Comparison of ENCODE assay signal across 21 cellular contexts in the genomic region with DNA sequence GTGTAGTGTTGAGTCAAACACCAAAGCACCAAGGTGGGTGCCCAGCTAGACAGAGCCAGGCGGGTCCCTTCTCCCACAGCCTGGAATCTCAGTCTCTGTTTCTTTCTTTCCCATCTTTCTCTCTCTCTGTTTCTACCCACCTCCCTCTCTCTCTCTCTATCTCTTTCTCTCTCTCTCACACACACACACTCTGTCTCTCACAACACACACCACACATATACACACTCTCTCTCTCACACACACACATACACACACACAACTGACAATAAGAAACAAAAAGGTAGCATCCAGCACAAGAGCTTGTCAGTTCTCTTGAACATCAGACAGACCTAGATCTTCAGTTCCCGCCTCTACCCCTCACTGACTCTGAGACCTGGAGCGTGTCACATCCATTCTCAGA. TPM values are rescaled to one million over a fixed set of nuclear protein-coding genes. Genes with fewer than 3 reads are reported as not detected.
A peak's percentile ranks its signal among the peaks of the same experiment; 100 is the strongest.
DNase-seq lines count a peak whose midpoint lies in the region; ATAC-seq, FAIRE-seq and TF ChIP-seq lines count a peak whose summit lies in the region.
"Had no signal": no experiment of that assay in that cellular context is flagged by ENCODE, and none has a peak within 500 bp of the region (broad histone marks: within the 10 kb centered on the region; RNA-seq: fewer than 3 reads in every experiment).

No MANE protein-coding gene starts in this region.

- H3K27ac Mint-ChIP-seq in activated T-helper 1 cell treated with anti-CD3 and anti-CD28 coated beads, Interleukin-12 subunit alpha, Interleukin-12 subunit beta, Interleukin-2, Interleukin-4 antibody, amounts not matched to agents 30 ng/mL and 10 ng/mL and 1 ng/mL, durations not matched to agents 14 hours and 24 hours and 36 hours, result peak overlapping the region; percentile 0
- H3K27ac Mint-ChIP-seq in neural progenitor cell, result no peak overlapping the region
- H3K27ac Mint-ChIP-seq: CD4-positive, alpha-beta memory T cell; H9 had no signal

- no peaks in the 10 kb centered on the region for H3K36me3 ChIP-seq in esophagus (ENCODE audit: control insufficient read depth in 2 of 2, insufficient read depth in 2 of 2, low read length in 1 of 2)
- no peaks in the 10 kb centered on the region for H3K36me3 ChIP-seq in neural progenitor cell
- H3K36me3 ChIP-seq: BE2C had no signal

- H3K4me3 ChIP-seq in esophagus (ENCODE audit: low read depth in 1 of 2, low read length in 2 of 2) (peak overlapping the region; percentile 22 to 49), neural progenitor cell (no peak overlapping the region)

- no peaks in the 10 kb centered on the region for H3K9me3 Mint-ChIP-seq in activated T-helper 1 cell treated with anti-CD3 and anti-CD28 coated beads, Interleukin-12 subunit alpha, Interleukin-12 subunit beta, Interleukin-2, Interleukin-4 antibody, amounts not matched to agents 30 ng/mL and 10 ng/mL and 1 ng/mL, durations not matched to agents 14 hours and 24 hours and 36 hours
- H3K9me3 Mint-ChIP-seq in neural progenitor cell, result no peaks in the 10 kb centered on the region
- H3K9me3 Mint-ChIP-seq: H9 had no signal

- no peaks in the 10 kb centered on the region for H3K79me2 ChIP-seq in neural progenitor cell (ENCODE audit: low read depth)

- H3K36me3 Mint-ChIP-seq in activated T-helper 1 cell treated with anti-CD3 and anti-CD28 coated beads, Interleukin-12 subunit alpha, Interleukin-12 subunit beta, Interleukin-2, Interleukin-4 antibody, amounts not matched to agents 30 ng/mL and 10 ng/mL and 1 ng/mL, durations not matched to agents 14 hours and 24 hours and 36 hours (ENCODE audit: low read depth), result no peaks in the 10 kb centered on the region
- no peaks in the 10 kb centered on the region for H3K36me3 Mint-ChIP-seq in neural progenitor cell
- H3K36me3 Mint-ChIP-seq: CD4-positive, alpha-beta memory T cell had no signal

- POLR2A ChIA-PET in RWPE1 (lab: Yijun Ruan, JAX; ENCODE audit: low non-redundant PET), result interaction anchor here (0.6 kb wide), 1 partner anchor 179 kb away, joined by 8 read pairs; no protein-coding TSS in a partner anchor

- peak; percentile 23 for FAIRE-seq in HTR-8/SVneo (lab: Jason Lieb, UNC)
- FAIRE-seq: D721Med, G401.6, GM12891 had no signal

- H3K9me3 ChIP-seq in esophagus (ENCODE audit: control insufficient read depth in 2 of 2, insufficient read depth in 1 of 2, low read depth in 1 of 2, low read length in 1 of 2) (no peaks in the 10 kb centered on the region), neural progenitor cell (ENCODE audit: low read depth) (no peaks in the 10 kb centered on the region)
- H3K9me3 ChIP-seq: BE2C had no signal

- WGBS in esophagus, 2 donors, result 94 to 95% methylated on average over 3 of the region's 3 CpGs

- no peak overlapping the region for H3K9ac ChIP-seq in neural progenitor cell

- DNase-seq in HTR-8/SVneo (ENCODE audit: insufficient read length, low spot score) (no peak), neural progenitor cell (ENCODE audit: low spot score) (no peak), RWPE1 (ENCODE audit: low spot score) (no peak), pons (ENCODE audit: low spot score) (no peak)
- no peak for DNase-seq in activated T-helper 1 cell treated with anti-CD3 and anti-CD28 coated beads, Interleukin-12 subunit alpha, Interleukin-12 subunit beta, Interleukin-2, Interleukin-4 antibody, amounts not matched to agents 30 ng/mL and 10 ng/mL and 1 ng/mL, durations not matched to agents 14 hours and 24 hours and 36 hours (ENCODE audit: low spot score)
- DNase-seq: ACHN; BE2C; CD4-positive, alpha-beta memory T cell; DMS153; DMS79 treated with DMSO at 0.1 percent for 48 hours; EL; GOT3; H9 had no signal

- peak overlapping the region; percentile 17 for H2AFZ ChIP-seq in neural progenitor cell (replicated peaks)

- no peaks in the 10 kb centered on the region for H4K20me1 ChIP-seq in neural progenitor cell (ENCODE audit: low read depth)

- H3K27ac ChIP-seq in esophagus (ENCODE audit: low read depth in 2 of 2, low read length in 1 of 2) (peak overlapping the region; percentile 26 to 76), neural progenitor cell (no peak overlapping the region), RWPE1 (no peak overlapping the region)
- H3K27ac ChIP-seq: C4-2B had no signal

- H3K27me3 ChIP-seq in esophagus (ENCODE audit: control insufficient read depth in 1 of 2, insufficient read depth in 2 of 2, low read length in 2 of 2) (no peaks in the 10 kb centered on the region), neural progenitor cell (no peaks in the 10 kb centered on the region)
- H3K27me3 ChIP-seq: BE2C had no signal

- ATAC-seq in HG02870 (IDR thresholded peaks at IDR 0.05; ENCODE audit: unreplicated experiment), result no peak

- H3K4me1 ChIP-seq in esophagus (ENCODE audit: control insufficient read depth in 2 of 2, insufficient read depth in 2 of 2, low read length in 1 of 2) (peaks cover 2 to 13% of the 10 kb centered on the region in 2 donors), neural progenitor cell (peaks cover 4% of the 10 kb centered on the region)
- H3K4me1 ChIP-seq: BE2C had no signal

- TF ChIP-seq CTCF in neural progenitor cell (IDR thresholded peaks at IDR 0.05) (no peak), RWPE1 (conservative IDR thresholded peaks at IDR 0.05; ENCODE audit: low read depth) (no peak)

- no peak overlapping the region for H3K4me3 Mint-ChIP-seq in activated T-helper 1 cell treated with anti-CD3 and anti-CD28 coated beads, Interleukin-12 subunit alpha, Interleukin-12 subunit beta, Interleukin-2, Interleukin-4 antibody, amounts not matched to agents 30 ng/mL and 10 ng/mL and 1 ng/mL, durations not matched to agents 14 hours and 24 hours and 36 hours
- no peak overlapping the region for H3K4me3 Mint-ChIP-seq in neural progenitor cell
- H3K4me3 Mint-ChIP-seq: CD4-positive, alpha-beta memory T cell; H9 had no signal

- intact Hi-C loops in activated T-helper 1 cell treated with anti-CD3 and anti-CD28 coated beads, Interleukin-12 subunit alpha, Interleukin-12 subunit beta, Interleukin-2, Interleukin-4 antibody, amounts not matched to agents 30 ng/mL and 10 ng/mL and 1 ng/mL, durations not matched to agents 14 hours and 24 hours and 36 hours (cut with micrococcal nuclease), result no loop called here

- H3F3A ChIP-seq in neural progenitor cell (ENCODE audit: low read depth), result no peaks in the 10 kb centered on the region

- H3K27me3 Mint-ChIP-seq in activated T-helper 1 cell treated with anti-CD3 and anti-CD28 coated beads, Interleukin-12 subunit alpha, Interleukin-12 subunit beta, Interleukin-2, Interleukin-4 antibody, amounts not matched to agents 30 ng/mL and 10 ng/mL and 1 ng/mL, durations not matched to agents 14 hours and 24 hours and 36 hours (ENCODE audit: insufficient read depth), result peaks cover 4% of the 10 kb centered on the region
- peaks cover 4% of the 10 kb centered on the region for H3K27me3 Mint-ChIP-seq in neural progenitor cell (ENCODE audit: insufficient read depth, low read depth)

- H3K4me2 ChIP-seq in neural progenitor cell, result no peak overlapping the region

- H3K4me1 Mint-ChIP-seq in activated T-helper 1 cell treated with anti-CD3 and anti-CD28 coated beads, Interleukin-12 subunit alpha, Interleukin-12 subunit beta, Interleukin-2, Interleukin-4 antibody, amounts not matched to agents 30 ng/mL and 10 ng/mL and 1 ng/mL, durations not matched to agents 14 hours and 24 hours and 36 hours (ENCODE audit: low read depth), result no peaks in the 10 kb centered on the region
- peaks cover 11% of the 10 kb centered on the region for H3K4me1 Mint-ChIP-seq in neural progenitor cell

- CTCF ChIA-PET in RWPE1 (lab: Yijun Ruan, JAX), result no interaction called here

RNA-seq across cellular contexts. Expression of a gene that starts 2.4 kb away (rescaled TPM):
- total RNA-seq in activated T-helper 1 cell treated with anti-CD3 and anti-CD28 coated beads, Interleukin-12 subunit alpha, Interleukin-12 subunit beta, Interleukin-2, Interleukin-4 antibody, amounts not matched to agents 30 ng/mL and 10 ng/mL and 1 ng/mL, durations not matched to agents 14 hours and 24 hours and 36 hours, result not detected in 2 replicates
- 100 to 1,000 TPM; 277 to 722 TPM for polyA plus RNA-seq in esophagus
- not detected in 2 replicates for total RNA-seq in neural progenitor cell (ENCODE audit: low replicate concordance)
- total RNA-seq: A172; CD4-positive, alpha-beta memory T cell; H9; HT-29 had no signal
- polyA plus RNA-seq: CD4-positive, alpha-beta memory T cell had no signal

RNA-seq across cellular contexts. Expression of a gene that starts 39.8 kb away (rescaled TPM):
- total RNA-seq in activated T-helper 1 cell treated with anti-CD3 and anti-CD28 coated beads, Interleukin-12 subunit alpha, Interleukin-12 subunit beta, Interleukin-2, Interleukin-4 antibody, amounts not matched to agents 30 ng/mL and 10 ng/mL and 1 ng/mL, durations not matched to agents 14 hours and 24 hours and 36 hours, result 0.29 TPM in 2 replicates
- 1 to 10 TPM in 1 of 2 donors, under 1 TPM in 1; 0.84 to 1.2 TPM for polyA plus RNA-seq in esophagus
- total RNA-seq in neural progenitor cell (ENCODE audit: low replicate concordance), result 2.4 and 6.9 TPM in 2 replicates
- total RNA-seq: HT-29 had no signal

Comparison
In these comparisons a context has a peak if more than half of its experiments do, and no peak if none do; other contexts are left out.
1. H3K27ac ChIP-seq: peak in esophagus (2 of 2); none in neural progenitor cell (single experiment) and RWPE1 (single experiment).